ENCODE assay signal across 20 cellular contexts in genomic region chr2:180653481-180653880, GRCh38.
"Had no signal": no experiment of that assay in that cellular context is flagged by ENCODE, and none has a peak within 500 bp of the region (broad histone marks: within the 10 kb centered on the region; RNA-seq: fewer than 3 reads in every experiment).

No MANE protein-coding gene starts in this region.

- H3K36me3 ChIP-seq: ovary, spleen, tibial nerve, upper lobe of left lung had no signal

- DNase-seq: dorsolateral prefrontal cortex; effector CD4-positive, alpha-beta T cell; hypothalamus; immature natural killer cell; islet precursor cell; natural killer cell; occipital lobe; ovary; posterior cingulate gyrus; psoas muscle; right cardiac atrium; spleen; stimulated activated CD4-positive, alpha-beta T cell treated with anti-CD3 and anti-CD28 coated beads, Interleukin-4, amount 100 ng/mL, for 4 hours; stimulated activated naive CD8-positive, alpha-beta T cell treated with anti-CD3 and anti-CD28 coated beads, Interleukin-15, Interleukin-2, amounts not matched to agents 100 U/mL and 50 U/mL, for 24 hours; substantia nigra; testis; upper lobe of left lung had no signal

- H3K27ac ChIP-seq: dorsolateral prefrontal cortex, ovary, psoas muscle, skin epidermis, spleen, testis, tibial nerve, upper lobe of left lung had no signal

- H3K9me3 ChIP-seq: ovary, psoas muscle, spleen, testis, tibial nerve, upper lobe of left lung had no signal

- H3K27me3 ChIP-seq: dorsolateral prefrontal cortex, ovary, spleen, testis, tibial nerve, upper lobe of left lung had no signal

- H3K4me1 ChIP-seq: spleen, testis, tibial nerve, upper lobe of left lung had no signal

- H3K4me3 ChIP-seq: dorsolateral prefrontal cortex, lung, ovary, psoas muscle, skin epidermis, spleen, testis, tibial nerve, upper lobe of left lung had no signal
